8 cellular contexts compared by ENCODE assay signal in the genomic region with DNA sequence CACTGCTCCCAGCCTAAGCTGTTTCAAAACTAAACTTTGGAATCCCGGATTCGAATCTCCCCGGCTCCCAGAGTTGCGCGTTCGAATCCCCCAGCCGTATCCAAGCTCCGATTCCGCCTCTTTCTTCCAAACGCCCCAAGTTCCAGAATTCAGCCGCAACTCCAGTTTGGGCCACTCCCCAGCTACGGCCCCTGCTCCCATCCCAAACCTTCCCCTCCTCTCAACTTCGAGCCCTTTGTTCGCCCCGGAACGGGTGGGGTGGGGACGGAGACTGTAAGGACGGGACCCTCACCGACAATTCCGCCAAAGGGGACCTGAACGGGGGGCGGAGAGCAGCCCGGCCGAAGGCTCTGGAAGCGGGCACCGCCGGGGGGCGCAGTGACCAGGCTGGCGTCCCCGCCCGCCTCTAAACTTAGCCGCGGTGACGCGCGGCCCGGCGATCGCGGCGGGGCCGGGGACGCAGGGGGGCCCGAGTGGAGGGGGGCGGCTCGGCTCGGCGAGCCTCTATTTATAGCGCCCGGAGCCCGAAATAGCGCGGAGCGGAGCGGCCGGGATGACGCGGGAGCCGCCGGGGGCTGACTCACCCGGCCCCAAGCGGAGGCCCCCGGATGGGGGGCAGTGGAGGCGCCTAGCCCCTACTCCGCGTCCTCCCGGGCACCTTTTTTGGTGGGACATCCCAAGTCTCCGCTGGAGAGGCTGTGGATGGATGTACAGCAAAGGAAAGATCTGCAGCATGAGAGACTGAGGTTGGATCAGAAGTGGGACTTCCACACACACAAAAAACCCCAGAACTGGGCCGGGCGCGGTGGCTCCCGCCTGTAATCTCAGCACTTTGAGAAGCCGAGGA. TPM values are rescaled to one million over a fixed set of nuclear protein-coding genes. Genes with fewer than 3 reads are reported as not detected.
DNase-seq lines count a peak whose midpoint lies in the region; ATAC-seq and TF ChIP-seq lines count a peak whose summit lies in the region.

No MANE protein-coding gene starts in this region.

- H3K9me3 ChIP-seq in RWPE2 (ENCODE audit: severe bottlenecking), result no peaks in the 10 kb centered on the region

- no peak overlapping the region for H3K27ac Mint-ChIP-seq in T-helper 1 cell treated with Interleukin-12 subunit alpha and Interleukin-12 subunit beta and Interleukin-4 antibody, amounts not matched to agents 30 μg/mL and 1 μg/mL, for 36 hours

- H3K36me3 Mint-ChIP-seq in T-helper 1 cell treated with Interleukin-12 subunit alpha and Interleukin-12 subunit beta and Interleukin-4 antibody, amounts not matched to agents 30 μg/mL and 1 μg/mL, for 36 hours (ENCODE audit: low read depth), result no peaks in the 10 kb centered on the region

- H3K4me3 ChIP-seq in RWPE2 (ENCODE audit: severe bottlenecking), result peak overlapping the region; percentile 34

- peaks cover 19% of the 10 kb centered on the region for H3K27me3 Mint-ChIP-seq in T-helper 1 cell treated with Interleukin-12 subunit alpha and Interleukin-12 subunit beta and Interleukin-4 antibody, amounts not matched to agents 30 μg/mL and 1 μg/mL, for 36 hours (ENCODE audit: low read depth)

- ATAC-seq in RWPE2 (ENCODE audit: low read depth), result no peak

- peak; percentile 8 for TF ChIP-seq CTCF in RWPE2 (IDR thresholded peaks at IDR 0.05; ENCODE audit: poor library complexity, severe bottlenecking)

- no peak for DNase-seq in T-helper 1 cell
- DNase-seq in RWPE2 (ENCODE audit: low spot score), result no peak
- DNase-seq in epidermal melanocyte (ENCODE audit: insufficient read length, low spot score), result peak; percentile 23
- DNase-seq in myocyte (ENCODE audit: low read depth), result peak; percentile 82
- no peak for DNase-seq in KG1 (lab: John Stamatoyannopoulos, UW)
- no peak for DNase-seq in stimulated activated CD4-positive, alpha-beta T cell treated with anti-CD3 and anti-CD28 coated beads, Interleukin-1b, Interleukin-23, amount 100 ng/mL, for 48 hours
- no peak for DNase-seq in SW480 (ENCODE audit: low spot score)

- peaks cover 11% of the 10 kb centered on the region for H3K4me1 ChIP-seq in RWPE2 (ENCODE audit: insufficient read depth, poor library complexity, severe bottlenecking)

- H3K27ac ChIP-seq in RWPE2 (ENCODE audit: poor library complexity, severe bottlenecking), result peak overlapping the region; percentile 100

- H3K36me3 ChIP-seq in RWPE2 (ENCODE audit: low read depth), result no peaks in the 10 kb centered on the region

- no peaks in the 10 kb centered on the region for H3K9me3 Mint-ChIP-seq in T-helper 1 cell treated with Interleukin-12 subunit alpha and Interleukin-12 subunit beta and Interleukin-4 antibody, amounts not matched to agents 30 μg/mL and 1 μg/mL, for 36 hours

- H3K27me3 ChIP-seq in RWPE2 (ENCODE audit: insufficient read depth, poor library complexity, severe bottlenecking), result no peaks in the 10 kb centered on the region

- peak overlapping the region; percentile 68 for H3K4me3 Mint-ChIP-seq in T-helper 1 cell treated with Interleukin-12 subunit alpha and Interleukin-12 subunit beta and Interleukin-4 antibody, amounts not matched to agents 30 μg/mL and 1 μg/mL, for 36 hours

- peaks cover 22% of the 10 kb centered on the region for H3K4me1 Mint-ChIP-seq in T-helper 1 cell treated with Interleukin-12 subunit alpha and Interleukin-12 subunit beta and Interleukin-4 antibody, amounts not matched to agents 30 μg/mL and 1 μg/mL, for 36 hours (ENCODE audit: low read depth)

RNA-seq across cellular contexts. Expression of a gene that starts 4.9 kb away (rescaled TPM):
- total RNA-seq in myocyte, result 60.8 and 78.3 TPM in 2 replicates
- 96.4 TPM for polyA plus RNA-seq in myocyte (2012)

RNA-seq across cellular contexts. Expression of a gene that starts 22.2 kb away (rescaled TPM):
- total RNA-seq in myocyte, result 10.1 and 13.2 TPM in 2 replicates
- polyA plus RNA-seq in myocyte (2012), result 16.3 TPM

RNA-seq across cellular contexts. Expression of a gene that starts 23.7 kb away (rescaled TPM):
- 0.73 and 1.3 TPM in 2 replicates for total RNA-seq in myocyte
- 6.9 TPM for polyA plus RNA-seq in myocyte (2012)

RNA-seq across cellular contexts. Expression of a gene that starts 39.2 kb away (rescaled TPM):
- 2.0 and 4.1 TPM in 2 replicates for total RNA-seq in myocyte
- polyA plus RNA-seq in myocyte (2012), result 0.79 TPM

RNA-seq across cellular contexts. Expression of a gene that starts 58.2 kb away (rescaled TPM):
- 17.3 and 20.6 TPM in 2 replicates for total RNA-seq in myocyte
- polyA plus RNA-seq in myocyte (2012), result 49.1 TPM

Comparison
In these comparisons a context has a peak if more than half of its experiments do, and no peak if none do; other contexts are left out.
1. DNase-seq: peak in epidermal melanocyte (single experiment) and myocyte (single experiment); none in T-helper 1 cell (0 of 5), RWPE2 (single experiment), KG1 (single experiment), stimulated activated CD4-positive, alpha-beta T cell treated with anti-CD3 and anti-CD28 coated beads, Interleukin-1b, Interleukin-23, amount 100 ng/mL, for 48 hours (single experiment) and SW480 (single experiment).